In the genomic region with DNA sequence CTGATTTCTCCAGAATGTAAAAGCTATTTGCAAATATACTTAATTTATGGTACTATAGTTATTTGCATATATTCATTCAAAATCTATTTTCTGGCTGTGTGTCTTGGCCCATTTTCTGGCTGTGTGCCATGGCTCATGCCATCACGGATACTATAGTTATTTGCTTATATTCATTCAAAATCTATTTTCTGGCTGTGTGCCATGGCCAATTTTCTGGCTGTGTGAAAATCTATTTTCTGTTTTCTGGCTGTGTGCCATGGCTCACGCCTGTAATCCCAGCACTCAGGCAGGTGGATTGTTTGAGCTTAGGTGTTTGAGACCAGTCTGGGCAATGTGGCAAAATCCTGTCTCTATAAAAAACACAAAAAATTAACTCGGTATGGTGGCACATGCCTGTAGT, we compare ENCODE assay signal across 1 cellular context.
TF ChIP-seq lines count a peak whose summit lies in the region.

No MANE protein-coding gene starts in this region.

TF ChIP-seq in HEK293, 187 proteins besides CTCF, POLR2A, EP300 and RAD21 (continued from another document):
- TF ChIP-seq, protein P1, sequence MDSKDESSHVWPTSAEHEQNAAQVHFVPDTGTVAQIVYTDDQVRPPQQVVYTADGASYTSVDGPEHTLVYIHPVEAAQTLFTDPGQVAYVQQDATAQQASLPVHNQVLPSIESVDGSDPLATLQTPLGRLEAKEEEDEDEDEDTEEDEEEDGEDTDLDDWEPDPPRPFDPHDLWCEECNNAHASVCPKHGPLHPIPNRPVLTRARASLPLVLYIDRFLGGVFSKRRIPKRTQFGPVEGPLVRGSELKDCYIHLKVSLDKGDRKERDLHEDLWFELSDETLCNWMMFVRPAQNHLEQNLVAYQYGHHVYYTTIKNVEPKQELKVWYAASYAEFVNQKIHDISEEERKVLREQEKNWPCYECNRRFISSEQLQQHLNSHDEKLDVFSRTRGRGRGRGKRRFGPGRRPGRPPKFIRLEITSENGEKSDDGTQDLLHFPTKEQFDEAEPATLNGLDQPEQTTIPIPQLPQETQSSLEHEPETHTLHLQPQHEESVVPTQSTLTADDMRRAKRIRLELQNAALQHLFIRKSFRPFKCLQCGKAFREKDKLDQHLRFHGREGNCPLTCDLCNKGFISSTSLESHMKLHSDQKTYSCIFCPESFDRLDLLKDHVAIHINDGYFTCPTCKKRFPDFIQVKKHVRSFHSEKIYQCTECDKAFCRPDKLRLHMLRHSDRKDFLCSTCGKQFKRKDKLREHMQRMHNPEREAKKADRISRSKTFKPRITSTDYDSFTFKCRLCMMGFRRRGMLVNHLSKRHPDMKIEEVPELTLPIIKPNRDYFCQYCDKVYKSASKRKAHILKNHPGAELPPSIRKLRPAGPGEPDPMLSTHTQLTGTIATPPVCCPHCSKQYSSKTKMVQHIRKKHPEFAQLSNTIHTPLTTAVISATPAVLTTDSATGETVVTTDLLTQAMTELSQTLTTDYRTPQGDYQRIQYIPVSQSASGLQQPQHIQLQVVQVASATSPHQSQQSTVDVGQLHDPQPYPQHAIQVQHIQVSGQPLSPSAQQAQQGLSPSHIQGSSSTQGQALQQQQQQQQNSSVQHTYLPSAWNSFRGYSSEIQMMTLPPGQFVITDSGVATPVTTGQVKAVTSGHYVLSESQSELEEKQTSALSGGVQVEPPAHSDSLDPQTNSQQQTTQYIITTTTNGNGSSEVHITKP (tag by site-specific recombination; IDR thresholded peaks at IDR 0.05): 0 out of 2 replicates have a peak, but pooled peaks have one; percentile 35
- TF ChIP-seq, protein P2, sequence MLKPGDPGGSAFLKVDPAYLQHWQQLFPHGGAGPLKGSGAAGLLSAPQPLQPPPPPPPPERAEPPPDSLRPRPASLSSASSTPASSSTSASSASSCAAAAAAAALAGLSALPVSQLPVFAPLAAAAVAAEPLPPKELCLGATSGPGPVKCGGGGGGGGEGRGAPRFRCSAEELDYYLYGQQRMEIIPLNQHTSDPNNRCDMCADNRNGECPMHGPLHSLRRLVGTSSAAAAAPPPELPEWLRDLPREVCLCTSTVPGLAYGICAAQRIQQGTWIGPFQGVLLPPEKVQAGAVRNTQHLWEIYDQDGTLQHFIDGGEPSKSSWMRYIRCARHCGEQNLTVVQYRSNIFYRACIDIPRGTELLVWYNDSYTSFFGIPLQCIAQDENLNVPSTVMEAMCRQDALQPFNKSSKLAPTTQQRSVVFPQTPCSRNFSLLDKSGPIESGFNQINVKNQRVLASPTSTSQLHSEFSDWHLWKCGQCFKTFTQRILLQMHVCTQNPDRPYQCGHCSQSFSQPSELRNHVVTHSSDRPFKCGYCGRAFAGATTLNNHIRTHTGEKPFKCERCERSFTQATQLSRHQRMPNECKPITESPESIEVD (tag by site-specific recombination; IDR thresholded peaks at IDR 0.05): peak; percentile 88
- TF ChIP-seq ZNF561 (tag by site-specific recombination; IDR thresholded peaks at IDR 0.05; ENCODE audit: borderline replicate concordance) (0 out of 2 replicates have a peak, but pooled peaks have one; percentile 18), ZNF133 (tag by site-specific recombination; IDR thresholded peaks at IDR 0.05) (no peak), KLF10 (tag by site-specific recombination; IDR thresholded peaks at IDR 0.05) (0 out of 2 replicates have a peak, but pooled peaks have one; percentile 32), SP2 (tag by site-specific recombination; IDR thresholded peaks at IDR 0.05) (no peak), ZNF184 (tag by site-specific recombination; IDR thresholded peaks at IDR 0.05) (peak; percentile 68; the same call in 1 of the 2 replicates), ZNF350 (tag by site-specific recombination; IDR thresholded peaks at IDR 0.05) (0 out of 2 replicates have a peak, but pooled peaks have one; percentile 38), ZNF366 (tag by site-specific recombination; conservative IDR thresholded peaks at IDR 0.05) (0 out of 2 replicates have a peak, but pooled peaks have one; percentile 20), GLI4 (tag by site-specific recombination; IDR thresholded peaks at IDR 0.05) (no peak), SETDB1 (IDR thresholded peaks at IDR 0.05; ENCODE audit: insufficient read length, low read length) (peak; percentile 40), ZNF248 (tag by site-specific recombination; IDR thresholded peaks at IDR 0.05) (0 out of 2 replicates have a peak, but pooled peaks have one; percentile 14), ZNF830 (tag by site-specific recombination; IDR thresholded peaks at IDR 0.05; ENCODE audit: low read depth) (peak; percentile 38; the same call in 1 of the 2 replicates), ZBTB17 (tag by site-specific recombination; IDR thresholded peaks at IDR 0.05) (peak; percentile 32; the same call in 1 of the 2 replicates)
- TF ChIP-seq, protein P3, sequence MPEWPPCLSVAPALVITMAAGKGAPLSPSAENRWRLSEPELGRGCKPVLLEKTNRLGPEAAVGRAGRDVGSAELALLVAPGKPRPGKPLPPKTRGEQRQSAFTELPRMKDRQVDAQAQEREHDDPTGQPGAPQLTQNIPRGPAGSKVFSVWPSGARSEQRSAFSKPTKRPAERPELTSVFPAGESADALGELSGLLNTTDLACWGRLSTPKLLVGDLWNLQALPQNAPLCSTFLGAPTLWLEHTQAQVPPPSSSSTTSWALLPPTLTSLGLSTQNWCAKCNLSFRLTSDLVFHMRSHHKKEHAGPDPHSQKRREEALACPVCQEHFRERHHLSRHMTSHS (tag by site-specific recombination; IDR thresholded peaks at IDR 0.05): no peak
- TF ChIP-seq, protein P4, sequence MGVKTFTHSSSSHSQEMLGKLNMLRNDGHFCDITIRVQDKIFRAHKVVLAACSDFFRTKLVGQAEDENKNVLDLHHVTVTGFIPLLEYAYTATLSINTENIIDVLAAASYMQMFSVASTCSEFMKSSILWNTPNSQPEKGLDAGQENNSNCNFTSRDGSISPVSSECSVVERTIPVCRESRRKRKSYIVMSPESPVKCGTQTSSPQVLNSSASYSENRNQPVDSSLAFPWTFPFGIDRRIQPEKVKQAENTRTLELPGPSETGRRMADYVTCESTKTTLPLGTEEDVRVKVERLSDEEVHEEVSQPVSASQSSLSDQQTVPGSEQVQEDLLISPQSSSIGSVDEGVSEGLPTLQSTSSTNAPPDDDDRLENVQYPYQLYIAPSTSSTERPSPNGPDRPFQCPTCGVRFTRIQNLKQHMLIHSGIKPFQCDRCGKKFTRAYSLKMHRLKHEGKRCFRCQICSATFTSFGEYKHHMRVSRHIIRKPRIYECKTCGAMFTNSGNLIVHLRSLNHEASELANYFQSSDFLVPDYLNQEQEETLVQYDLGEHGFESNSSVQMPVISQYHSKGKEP (tag by site-specific recombination; IDR thresholded peaks at IDR 0.05): 0 out of 2 replicates have a peak, but pooled peaks have one; percentile 13
